ENCODE assay signal across 25 cellular contexts in genomic region chr7:66518151-66518691, GRCh38.
"Had no signal": no experiment of that assay in that cellular context is flagged by ENCODE, and none has a peak within 500 bp of the region (broad histone marks: within the 10 kb centered on the region; RNA-seq: fewer than 3 reads in every experiment).

No MANE protein-coding gene starts in this region.

- H3K36me3 ChIP-seq: adrenal gland, gastroesophageal sphincter, right lobe of liver, tibial nerve had no signal

- ATAC-seq: activated naive CD4-positive, alpha-beta T cell treated with anti-CD3 and anti-CD28 coated beads, Interleukin-2, amount 50 U/mL, for 72 hours; activated T-cell treated with anti-CD3 and anti-CD28 coated beads, Interleukin-2, amount 50 U/mL, for 72 hours; effector memory CD8-positive, alpha-beta T cell; gastroesophageal sphincter; left cardiac atrium; left ventricle myocardium superior; mucosa of descending colon had no signal

- H3K4me3 ChIP-seq: adrenal gland, coronary artery, dorsolateral prefrontal cortex, gastroesophageal sphincter, mucosa of descending colon, right lobe of liver, tibial nerve had no signal

- H3K27me3 ChIP-seq: adrenal gland, dorsolateral prefrontal cortex, gastroesophageal sphincter, right lobe of liver, tibial nerve had no signal

- H3K4me1 ChIP-seq: adrenal gland, gastroesophageal sphincter, tibial nerve had no signal

- FAIRE-seq: keratinocyte, small intestine, urothelium cell line had no signal

- H3K27ac ChIP-seq: adrenal gland, coronary artery, dorsolateral prefrontal cortex, gastroesophageal sphincter, right lobe of liver, tibial nerve had no signal

- DNase-seq: activated B cell treated with CpG ODN at 0.5 μM for 24 hours; activated CD4-positive, alpha-beta T cell treated with anti-CD3 and anti-CD28 coated beads, Interleukin-2, amount 50 U/mL, for 4 hours; activated naive CD4-positive, alpha-beta T cell; activated T-cell treated with anti-CD3 and anti-CD28 coated beads for 4 hours; activated T-cell treated with anti-CD3 and anti-CD28 coated beads, Interleukin-2, amount 50 U/mL, for 72 hours; adrenal gland; aorta; dorsolateral prefrontal cortex; effector memory CD8-positive, alpha-beta T cell; erythroblast; hippocampal formation; left cardiac atrium; left ventricle myocardium superior; mucosa of descending colon; right lobe of liver; small intestine; stimulated activated CD4-positive, alpha-beta T cell treated with anti-CD3 and anti-CD28 coated beads, Interleukin-2, amount 100 ng/mL, for 24 hours; stimulated activated naive CD4-positive, alpha-beta T cell; T-helper 1 cell had no signal

- H3K9me3 ChIP-seq: adrenal gland, gastroesophageal sphincter, mucosa of descending colon, right lobe of liver, tibial nerve had no signal
